ENCODE assay signal across 21 cellular contexts in the genomic region with DNA sequence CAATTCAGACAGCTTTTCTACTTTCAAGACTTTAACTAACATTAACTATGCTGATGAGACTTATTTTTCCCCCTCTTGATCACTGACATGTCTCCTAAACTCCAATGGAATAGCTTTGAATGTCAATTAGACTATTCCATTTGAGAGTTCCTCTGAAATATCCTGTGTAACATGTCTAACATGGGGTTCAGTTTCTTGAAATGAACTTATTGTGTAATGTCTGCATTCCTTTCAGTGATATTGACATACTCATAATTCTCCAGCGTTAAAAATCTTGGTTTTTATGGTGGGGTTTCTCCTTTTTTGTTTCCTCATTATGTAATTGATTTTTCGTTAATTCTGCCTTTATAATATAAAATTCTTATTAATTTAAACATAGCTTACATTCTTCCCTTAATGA.
"Had no signal": no experiment of that assay in that cellular context is flagged by ENCODE, and none has a peak within 500 bp of the region (broad histone marks: within the 10 kb centered on the region; RNA-seq: fewer than 3 reads in every experiment).

No MANE protein-coding gene starts in this region.

- DNase-seq: activated B cell treated with CpG ODN at 0.5 μM for 24 hours; activated CD4-positive, alpha-beta memory T cell treated with anti-CD3 and anti-CD28 coated beads for 36 hours; activated CD4-positive, alpha-beta T cell treated with anti-CD3 and anti-CD28 coated beads, Interleukin-2, amount 10 ng/mL, durations not matched to agents 7 days and 5 days; activated CD8-positive, alpha-beta memory T cell treated with anti-CD3 and anti-CD28 coated beads for 24 hours; activated gamma-delta T cell; activated naive CD4-positive, alpha-beta T cell treated with anti-CD3 and anti-CD28 coated beads for 36 hours; activated T-cell treated with anti-CD3 and anti-CD28 coated beads, Interleukin-2, amount 50 U/mL, for 4 hours; IMR-90; KBM-7; MG63; NCI-H1105; NCI-H1436; NCI-H1694 treated with DMSO at 0.1 percent for 48 hours; NCI-H2029 treated with DMSO at 0.1 percent for 48 hours; NCI-H510A treated with DMSO at 0.1 percent for 48 hours; NCI-H69; PC-3; SIG-M5; T-helper 17 cell; T-helper 9 cell had no signal

- H3K4me3 ChIP-seq: MG63 had no signal

- H3K27me3 ChIP-seq: MG63 had no signal

- H3K9me3 ChIP-seq: MG63 had no signal

- FAIRE-seq: RCC 7860 had no signal

- ATAC-seq: activated T-cell treated with anti-CD3 and anti-CD28 coated beads, Interleukin-2, amount 50 U/mL, for 4 hours; PC-3; T-helper 17 cell had no signal
